22 cellular contexts compared by ENCODE assay signal in the genomic region with DNA sequence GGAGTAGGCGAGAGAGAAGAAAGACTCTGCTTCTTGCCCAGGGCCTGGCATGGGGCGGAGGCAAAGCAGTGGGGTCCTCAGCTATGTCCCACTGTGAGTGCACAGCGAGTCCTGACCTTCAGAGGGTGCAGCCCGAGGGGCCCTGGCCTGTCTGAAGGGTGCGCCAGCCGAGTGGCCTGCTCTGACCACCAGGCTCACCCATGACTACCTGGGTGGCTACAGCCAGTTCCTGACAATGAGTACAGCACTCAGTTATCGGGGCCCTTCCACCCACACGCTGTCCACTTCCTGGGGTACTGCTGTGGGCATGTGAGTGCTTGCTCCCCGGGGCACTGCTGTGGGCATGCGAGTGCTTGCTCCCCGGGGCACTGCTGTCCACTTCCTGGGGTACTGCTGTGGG.
"Had no signal": no experiment of that assay in that cellular context is flagged by ENCODE, and none has a peak within 500 bp of the region (broad histone marks: within the 10 kb centered on the region; RNA-seq: fewer than 3 reads in every experiment).

No MANE protein-coding gene starts in this region.

- H3K4me1 ChIP-seq: esophagus squamous epithelium, spleen, testis, tibial nerve had no signal

- DNase-seq: effector memory CD4-positive, alpha-beta T cell; esophagus squamous epithelium; foreskin fibroblast; immature natural killer cell; kidney; left cardiac atrium; left ventricle myocardium superior; mesendoderm; nephron progenitor cell; posterior cingulate gyrus; spleen; stimulated activated CD4-positive, alpha-beta T cell treated with anti-CD3 and anti-CD28 coated beads, Interleukin-15, amount 100 ng/mL, for 24 hours; stimulated activated CD4-positive, alpha-beta T cell treated with anti-CD3 and anti-CD28 coated beads, Interleukin-1b, Interleukin-23, amount 100 ng/mL, for 48 hours; stimulated activated CD4-positive, alpha-beta T cell treated with anti-CD3 and anti-CD28 coated beads, Interleukin-4, amount 100 ng/mL, for 24 hours; stimulated activated naive B cell treated with anti-CD40 and anti-IgM and Interleukin-4, amounts not matched to agents 10 μg/mL and 1 μg/mL and 100 μg/mL, for 72 hours; stimulated activated naive CD8-positive, alpha-beta T cell treated with anti-CD3 and anti-CD28 coated beads, Interleukin-15, amount 100 ng/mL, for 72 hours; testis had no signal

- FAIRE-seq: kidney, urothelium cell line had no signal

- H3K36me3 ChIP-seq: esophagus squamous epithelium, neutrophil, spleen, tibial nerve had no signal

- H3K4me3 Mint-ChIP-seq: immature natural killer cell; naive thymus-derived CD4-positive, alpha-beta T cell; nephron progenitor cell; stimulated activated naive B cell treated with anti-CD40 and anti-IgM and Interleukin-4, amounts not matched to agents 10 μg/mL and 1 μg/mL and 100 μg/mL, for 72 hours; stimulated activated naive CD8-positive, alpha-beta T cell treated with anti-CD3 and anti-CD28 coated beads, Interleukin-15, amount 100 ng/mL, for 72 hours had no signal

- H3K27me3 ChIP-seq: neutrophil, testis, tibial nerve had no signal

- H3K4me1 Mint-ChIP-seq: nephron progenitor cell; stimulated activated naive B cell treated with anti-CD40 and anti-IgM and Interleukin-4, amounts not matched to agents 10 μg/mL and 1 μg/mL and 100 μg/mL, for 72 hours; stimulated activated naive CD8-positive, alpha-beta T cell treated with anti-CD3 and anti-CD28 coated beads, Interleukin-15, amount 100 ng/mL, for 72 hours had no signal

- H3K27ac ChIP-seq: epithelial cell of prostate, esophagus squamous epithelium, neutrophil, spleen, testis, tibial nerve had no signal

- H3K27ac Mint-ChIP-seq: immature natural killer cell; naive thymus-derived CD4-positive, alpha-beta T cell; nephron progenitor cell; stimulated activated naive B cell treated with anti-CD40 and anti-IgM and Interleukin-4, amounts not matched to agents 10 μg/mL and 1 μg/mL and 100 μg/mL, for 72 hours; stimulated activated naive CD8-positive, alpha-beta T cell treated with anti-CD3 and anti-CD28 coated beads, Interleukin-15, amount 100 ng/mL, for 72 hours had no signal

- H3K9me3 ChIP-seq: esophagus squamous epithelium, neutrophil, spleen, testis, tibial nerve had no signal

- H3K36me3 Mint-ChIP-seq: naive thymus-derived CD4-positive, alpha-beta T cell; stimulated activated naive B cell treated with anti-CD40 and anti-IgM and Interleukin-4, amounts not matched to agents 10 μg/mL and 1 μg/mL and 100 μg/mL, for 72 hours had no signal

- H3K9me3 Mint-ChIP-seq: immature natural killer cell; nephron progenitor cell; stimulated activated naive B cell treated with anti-CD40 and anti-IgM and Interleukin-4, amounts not matched to agents 10 μg/mL and 1 μg/mL and 100 μg/mL, for 72 hours; stimulated activated naive CD8-positive, alpha-beta T cell treated with anti-CD3 and anti-CD28 coated beads, Interleukin-15, amount 100 ng/mL, for 72 hours had no signal

- H3K4me3 ChIP-seq: esophagus squamous epithelium, spleen, testis, tibial nerve had no signal
